14 cellular contexts compared by ENCODE assay signal in genomic region chr20:23978455-23978854, GRCh38. TPM values are rescaled to one million over a fixed set of nuclear protein-coding genes. Genes with fewer than 3 reads are reported as not detected.
DNase-seq lines count a peak whose midpoint lies in the region; ATAC-seq, FAIRE-seq and TF ChIP-seq lines count a peak whose summit lies in the region.
"Not testable (repeated sequence)": the region's sequence is repeated elsewhere in the genome, so short reads cannot be mapped to it uniquely, and the experiment has no call there.
"Had no signal": no experiment of that assay in that cellular context is flagged by ENCODE, and none has a peak within 500 bp of the region (broad histone marks: within the 10 kb centered on the region; RNA-seq: fewer than 3 reads in every experiment).

No MANE protein-coding gene starts in this region.

- H4K20me1 ChIP-seq in BLaER1; OCI-LY3 (ENCODE audit: insufficient read depth, low read length); H1 (replicated peaks in 1 of 2; ENCODE audit: control insufficient read depth in 1 of 2, insufficient read depth in 2 of 2, low read length in 2 of 2); neural progenitor cell (ENCODE audit: low read depth): not testable (repeated sequence)

- 66% methylated on average over 6 of the region's 6 CpGs; no CpG with 5 or more reads in 1 of the 2 experiments for WGBS in H1 (ENCODE audit: extremely low coverage in 1 of 2, insufficient coverage in 1 of 2, insufficient read length in 1 of 2, insufficient replicate concordance in 2 of 2, low coverage in 1 of 2, low lambda C conversion rate in 2 of 2, missing lambda C conversion rate in 1 of 2), 2 experiments

- peak in 1 of 2 experiments; percentile 18; a peak in 1 of 4 replicates for TF ChIP-seq RAD21 in H1 (IDR thresholded peaks at IDR 0.05 in 1 of 2, conservative IDR thresholded peaks at IDR 0.05 in 1 of 2; ENCODE audit: low read depth in 2 of 2, low read length in 2 of 2)

- peak overlapping the region; percentile 74 for H3K4me2 ChIP-seq in BLaER1
- H3K4me2 ChIP-seq in OCI-LY3 (ENCODE audit: low read length) = peak overlapping the region; percentile 55
- not testable (repeated sequence) for H3K4me2 ChIP-seq in H1 (ENCODE audit: insufficient read depth in 1 of 2, low read depth in 2 of 2, low read length in 2 of 2); neural progenitor cell

- H3F3A ChIP-seq in neural progenitor cell (ENCODE audit: low read depth) = not testable (repeated sequence)

- not testable (repeated sequence) for H3K27ac Mint-ChIP-seq in WTC11, neural progenitor cell

- H2BK120ac ChIP-seq in H1 (replicated peaks; ENCODE audit: low read depth, low read length) = not testable (repeated sequence)

- H3K23me2 ChIP-seq in H1 (ENCODE audit: low read depth, low read length) = not testable (repeated sequence)

- H2BK5ac ChIP-seq in H1 (ENCODE audit: low read depth, low read length) = not testable (repeated sequence)

- TF ChIP-seq CTCF in NB4 (IDR thresholded peaks at IDR 0.05; ENCODE audit: low read depth, low read length) (peak; percentile 43), OCI-LY3 (IDR thresholded peaks at IDR 0.05; ENCODE audit: low read depth, low read length) (peak; percentile 19; the same call in 1 of the 2 replicates), H1 (IDR thresholded peaks at IDR 0.05; ENCODE audit: control extremely low read depth in 1 of 3, insufficient read depth in 1 of 3, low read depth in 1 of 3, low read length in 3 of 3) (peak; percentile 28 to 38 (median 33); a peak in 3 of 4 replicates), neural progenitor cell (IDR thresholded peaks at IDR 0.05) (peak; percentile 55)
- not testable (repeated sequence) for TF ChIP-seq CTCF in WTC11 (IDR thresholded peaks at IDR 0.05)

- not testable (repeated sequence) for H3K79me1 ChIP-seq in H1 (ENCODE audit: low read depth, low read length)

- H3K18ac ChIP-seq in H1 (ENCODE audit: extremely low read depth, low read length) = not testable (repeated sequence)

- POLR2A ChIA-PET in WTC11 (lab: Charles Lee); H1 (lab: Charles Lee; ENCODE audit: partially characterized antibody): not testable (repeated sequence)

- H3K27me3 ChIP-seq in BLaER1; OCI-LY3 (ENCODE audit: low read depth, low read length); H1 (replicated peaks in 1 of 4; ENCODE audit: control insufficient read depth in 3 of 4, extremely low read depth in 1 of 4, insufficient read depth in 3 of 4, low read length in 3 of 4); neural progenitor cell: not testable (repeated sequence)

- H3K23ac ChIP-seq in H1 (ENCODE audit: insufficient read length) = not testable (repeated sequence)

- H2BK15ac ChIP-seq in H1 (ENCODE audit: low read length) = not testable (repeated sequence)

- H4K5ac ChIP-seq in H1 (ENCODE audit: insufficient read length, low read depth, low read length) = not testable (repeated sequence)

- not testable (repeated sequence) for H3K56ac ChIP-seq in H1 (replicated peaks; ENCODE audit: insufficient read length, low read depth, low read length)

- H2AFZ ChIP-seq in OCI-LY3 (ENCODE audit: low read depth, low read length); H1 (ENCODE audit: low read length): not testable (repeated sequence)
- peak overlapping the region; percentile 89 for H2AFZ ChIP-seq in neural progenitor cell (replicated peaks)

- H3K36me3 ChIP-seq in BLaER1; OCI-LY3 (replicated peaks; ENCODE audit: low read depth, low read length); H1 (ENCODE audit: control insufficient read depth in 2 of 4, insufficient read depth in 4 of 4, low read length in 3 of 4); neural progenitor cell: not testable (repeated sequence)

- not testable (repeated sequence) for H3K4me3 ChIP-seq in BLaER1; NB4 (ENCODE audit: low read depth, low read length); OCI-LY3 (ENCODE audit: low read length); H1 (ENCODE audit: extremely low read depth in 1 of 4, insufficient read depth in 2 of 4, low read depth in 3 of 4, low read length in 4 of 4); neural progenitor cell

- H3K36me3 Mint-ChIP-seq in WTC11, neural progenitor cell: not testable (repeated sequence)

- peak overlapping the region; percentile 68; the same call in 1 of the 2 replicates for H4K8ac ChIP-seq in H1 (ENCODE audit: extremely low read depth, insufficient read depth, low read length)

- peaks cover 33% of the 10 kb centered on the region for H3K4me1 ChIP-seq in BLaER1
- not testable (repeated sequence) for H3K4me1 ChIP-seq in OCI-LY3 (ENCODE audit: low read length); H1 (replicated peaks in 1 of 4; ENCODE audit: control insufficient read depth in 3 of 4, insufficient read depth in 4 of 4, low read length in 3 of 4); neural progenitor cell

- not testable (repeated sequence) for H3K14ac ChIP-seq in H1 (ENCODE audit: insufficient read length)

- H3K27ac ChIP-seq in BLaER1 = peak overlapping the region; percentile 75
- not testable (repeated sequence) for H3K27ac ChIP-seq in OCI-LY3 (ENCODE audit: low read length); H1 (ENCODE audit: low read depth, low read length); neural progenitor cell

- TF ChIP-seq POLR2A in GM12891 (IDR thresholded peaks at IDR 0.05; ENCODE audit: low read depth, low read length); NB4 (IDR thresholded peaks at IDR 0.05; ENCODE audit: extremely low read depth, insufficient read length); H1 (IDR thresholded peaks at IDR 0.05; ENCODE audit: control extremely low read depth in 1 of 2, low read depth in 2 of 2, low read length in 2 of 2): not testable (repeated sequence)

- H2BK12ac ChIP-seq in H1 (ENCODE audit: low read depth, low read length) = not testable (repeated sequence)

- H2BK20ac ChIP-seq in H1 (ENCODE audit: low read length) = not testable (repeated sequence)

- H2AK5ac ChIP-seq in H1 (ENCODE audit: low read depth, low read length) = not testable (repeated sequence)

- not testable (repeated sequence) for H3K4me1 Mint-ChIP-seq in WTC11, neural progenitor cell

- not testable (repeated sequence) for TF ChIP-seq EP300 in H1 (IDR thresholded peaks at IDR 0.05; ENCODE audit: borderline replicate concordance in 1 of 2, low read depth in 2 of 2, low read length in 2 of 2)

- peak; percentile 71; the same call in 1 of the 2 replicates for ATAC-seq in WTC11

- not testable (repeated sequence) for H3K4me3 Mint-ChIP-seq in WTC11, neural progenitor cell

- H4K91ac ChIP-seq in H1 (replicated peaks; ENCODE audit: insufficient read length, low read length) = not testable (repeated sequence)

- not testable (repeated sequence) for DNase-seq in GM12891 (ENCODE audit: insufficient read length, low spot score)
- DNase-seq in NB4 (ENCODE audit: low read depth) (peak; percentile 39), WTC11 (ENCODE audit: low spot score) (peak; percentile 63), H1 (ENCODE audit: low read depth in 1 of 2, low spot score in 2 of 2) (peak in 1 of 2 experiments; percentile 66), left kidney (ENCODE audit: low read depth, low spot score) (peak; percentile 54), neural progenitor cell (ENCODE audit: low spot score) (peak; percentile 52)

- H3K4ac ChIP-seq in H1 (replicated peaks; ENCODE audit: insufficient read length, low read depth, low read length) = not testable (repeated sequence)

- not testable (repeated sequence) for H3K27me3 Mint-ChIP-seq in WTC11 (ENCODE audit: low read depth); neural progenitor cell (ENCODE audit: insufficient read depth, low read depth)

- H3K9me3 ChIP-seq in BLaER1; OCI-LY3 (ENCODE audit: insufficient read depth, low read length); H1 (ENCODE audit: insufficient read depth in 2 of 2, low read depth in 1 of 2, low read length in 1 of 2); neural progenitor cell (ENCODE audit: low read depth): not testable (repeated sequence)

- H3K79me2 ChIP-seq in OCI-LY3 (ENCODE audit: low read length); H1 (ENCODE audit: control insufficient read depth in 1 of 2, insufficient read depth in 2 of 2, low read length in 2 of 2); neural progenitor cell (ENCODE audit: low read depth): not testable (repeated sequence)

- H3K9ac ChIP-seq in BLaER1; OCI-LY3 (ENCODE audit: low read length); H1 (replicated peaks in 1 of 4; ENCODE audit: extremely low read depth in 1 of 4, low read depth in 3 of 4, low read length in 3 of 4); neural progenitor cell: not testable (repeated sequence)

- CTCF ChIA-PET in WTC11 (lab: Charles Lee) (interaction anchor here (0.6 to 1.7 kb wide), 14 partner anchors 12 to 1541 kb away, joined by 3 to 24 read pairs (median 4); no protein-coding TSS in a partner anchor), H1 (lab: Charles Lee; ENCODE audit: partially characterized antibody) (interaction anchor here (0.7 to 1.6 kb wide), 9 partner anchors 9 to 1443 kb away, joined by 3 to 5 read pairs (median 3); no protein-coding TSS in a partner anchor)

- not testable (repeated sequence) for FAIRE-seq in GM12891 (lab: Jason Lieb, UNC); H1 (lab: Jason Lieb, UNC)

- not testable (repeated sequence) for H3K9me3 Mint-ChIP-seq in WTC11, neural progenitor cell

RNA-seq across cellular contexts. Expression of gene GGTLC1, which starts 10.1 kb away (rescaled TPM):
- polyA plus RNA-seq in GM12891 (2012; ENCODE audit: low read depth, missing spikeins) = not detected
- total RNA-seq in WTC11 (2021) = not detected in 3 replicates
- not detected in 2 replicates for total RNA-seq in H1 (2021; fragmentation: NEBNext Ultra II Directional; extraction: Animal tissue kit (Norgen Biotek cat#: 25700))
- not detected in 2 replicates for polyA plus RNA-seq in H1 (2011; rRNA removed)
- not detected for polyA plus RNA-seq in H1 (2011; cell fraction: cytosol; rRNA removed)
- not detected for polyA plus RNA-seq in H1 (2011; cell fraction: nucleus; rRNA removed)
- not detected in 4 replicates for polyA plus RNA-seq in H1 (2012, experiment 1 of 2)
- polyA plus RNA-seq in H1 (2012, experiment 2 of 2) = not detected
- polyA plus RNA-seq in H1 (2013, experiment 1 of 2) = not detected
- not detected for polyA plus RNA-seq in H1 (2013, experiment 2 of 2)
- polyA minus RNA-seq in H1 (2011; rRNA and poly(A)+ RNA removed) = not detected in 2 replicates
- polyA minus RNA-seq in H1 (2011; cell fraction: cytosol; rRNA and poly(A)+ RNA removed) = not detected
- not detected for polyA minus RNA-seq in H1 (2011; cell fraction: nucleus; rRNA and poly(A)+ RNA removed)
- not detected in 2 replicates for total RNA-seq in neural progenitor cell (ENCODE audit: low replicate concordance)
- total RNA-seq: G401, HT-29, M059J, NCI-H460, SK-MEL-5 had no signal
- polyA plus RNA-seq: IgD-negative memory B cell had no signal
